In the genomic region with DNA sequence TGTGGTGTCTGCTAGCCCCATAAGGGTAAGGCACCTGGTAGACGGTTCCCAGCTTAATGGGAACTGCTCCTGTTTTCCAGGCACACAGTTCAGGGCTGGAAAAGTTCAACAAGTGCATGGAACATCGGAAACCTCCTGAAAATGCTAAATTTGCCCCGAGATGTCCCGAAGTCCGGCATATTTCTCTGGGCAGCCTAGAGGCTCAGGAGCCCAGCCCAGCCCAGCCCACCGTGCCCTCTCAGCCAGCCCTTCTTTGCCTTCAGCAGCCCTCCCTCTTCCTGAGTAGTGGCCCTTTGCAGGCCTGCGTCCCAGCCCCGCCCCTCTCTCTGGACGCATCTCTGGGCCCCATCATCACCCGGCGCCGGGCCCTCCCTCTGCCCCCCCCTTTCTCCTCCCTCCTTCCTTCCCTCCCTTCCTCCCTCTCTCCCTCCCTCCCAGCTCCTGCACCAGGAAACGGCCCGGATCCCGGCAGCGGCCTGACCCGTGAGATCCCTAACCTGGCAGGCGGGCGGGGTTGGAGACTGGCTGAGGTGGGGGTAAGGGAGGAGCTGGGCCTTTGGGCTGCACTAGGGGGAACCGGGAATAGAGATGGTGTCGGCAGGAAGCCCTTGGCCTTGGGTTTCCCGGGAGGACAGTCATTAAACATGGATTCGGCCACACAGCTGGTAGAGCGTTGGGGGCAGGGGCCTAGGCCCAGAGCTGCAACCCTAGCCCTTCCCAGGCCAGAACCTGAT, we compare ENCODE assay signal across 8 cellular contexts. TPM values are rescaled to one million over a fixed set of nuclear protein-coding genes. Genes with fewer than 3 reads are reported as not detected.
A peak's percentile ranks its signal among the peaks of the same experiment; 100 is the strongest.
DNase-seq lines count a peak whose midpoint lies in the region; ATAC-seq, FAIRE-seq and TF ChIP-seq lines count a peak whose summit lies in the region.

A gene with protein sequence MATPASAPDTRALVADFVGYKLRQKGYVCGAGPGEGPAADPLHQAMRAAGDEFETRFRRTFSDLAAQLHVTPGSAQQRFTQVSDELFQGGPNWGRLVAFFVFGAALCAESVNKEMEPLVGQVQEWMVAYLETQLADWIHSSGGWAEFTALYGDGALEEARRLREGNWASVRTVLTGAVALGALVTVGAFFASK (plus strand): TSS at position 422 of the 734 bp plus-strand sequence. CDS start 935 bp downstream, outside the sequence.

- H3K36me3 ChIP-seq in MG63 (peaks cover 14% of the 10 kb centered on the region), RWPE2 (ENCODE audit: low read depth) (peaks cover 43% of the 10 kb centered on the region), duodenal mucosa (ENCODE audit: control insufficient read depth in 1 of 2, insufficient read depth in 2 of 2, low read length in 2 of 2) (peaks cover 17 to 18% of the 10 kb centered on the region in 2 donors), HepG2 (replicated peaks in 1 of 2; ENCODE audit: control insufficient read depth in 1 of 2, insufficient read depth in 2 of 2, low read length in 2 of 2) (peaks cover 27 to 35% of the 10 kb centered on the region in 2 experiments), stomach smooth muscle (ENCODE audit: control insufficient read depth in 2 of 2, insufficient read depth in 2 of 2, low read length in 2 of 2) (peaks cover 20 to 27% of the 10 kb centered on the region in 2 donors)

- H3K4me2 ChIP-seq in A549 (peak within 1 kb of the TSS; percentile 94), HepG2 (ENCODE audit: low read depth, low read length) (peak within 1 kb of the TSS; percentile 96)

- no TSS peak for BruUV-seq in HepG2 (replicated peaks; lab: Mats Ljungman, UMichigan)

- no peak for TF ChIP-seq CTCF in A549 (IDR thresholded peaks at IDR 0.05)
- no peak for TF ChIP-seq CTCF in RWPE2 (IDR thresholded peaks at IDR 0.05; ENCODE audit: poor library complexity, severe bottlenecking)
- peak; percentile 54 for TF ChIP-seq CTCF in HepG2 (CRISPR knock-in tag; IDR thresholded peaks at IDR 0.05)

- no peak for FAIRE-seq in A549 (lab: Jason Lieb, UNC)
- peak; percentile 83 for FAIRE-seq in HepG2 (lab: Jason Lieb, UNC)

- H2AFZ ChIP-seq in HepG2 (ENCODE audit: low read length) = peak within 1 kb of the TSS; percentile 90

- TF ChIP-seq POLR2A in A549 (IDR thresholded peaks at IDR 0.05; ENCODE audit: low read length) = peak; percentile 71
- TF ChIP-seq POLR2A in GM10847 (IDR thresholded peaks at IDR 0.05; ENCODE audit: extremely low read depth, insufficient read length) = peak; percentile 80
- TF ChIP-seq POLR2A in HepG2 (IDR thresholded peaks at IDR 0.05; ENCODE audit: insufficient read depth in 1 of 2, low read depth in 2 of 2, low read length in 2 of 2) = peak in 1 of 2 experiments; percentile 90; a peak in 2 of 4 replicates

- no peaks in the 10 kb centered on the region for H4K20me1 ChIP-seq in HepG2 (ENCODE audit: insufficient read depth, low read length)

- TF ChIP-seq EP300 in A549 (IDR thresholded peaks at IDR 0.05) = no peak
- peak; percentile 69 to 85 for TF ChIP-seq EP300 in HepG2 (IDR thresholded peaks at IDR 0.05; ENCODE audit: low read depth in 2 of 2, low read length in 2 of 2)
- TF ChIP-seq EP300 in HepG2 (CRISPR knock-in tag; IDR thresholded peaks at IDR 0.05; ENCODE audit: borderline replicate concordance) = peak; percentile 56

- in situ Hi-C loops in HepG2 (cut with HindIII; ENCODE audit: extremely low pct_ligation_motif_present, low pct_unique_long_range_greater_than_20kb) = loop anchor here (25.0 kb wide), 1 partner anchor 831 kb away; the partner anchor contains the start of genes EMC9, FITM1, PSME1 and PSME2

- peak within 1 kb of the TSS; percentile 84 to 97 for H3K9ac ChIP-seq in duodenal mucosa (ENCODE audit: low read depth in 1 of 2, low read length in 2 of 2)
- peak within 1 kb of the TSS; percentile 99 for H3K9ac ChIP-seq in HepG2 (ENCODE audit: insufficient read depth, low read depth, low read length)
- H3K9ac ChIP-seq in stomach smooth muscle (ENCODE audit: low read length in 2 of 2) = peak within 1 kb of the TSS; percentile 94 to 97

- H3K4me1 ChIP-seq in A549 (peaks cover 29% of the 10 kb centered on the region), RWPE2 (ENCODE audit: insufficient read depth, poor library complexity, severe bottlenecking) (peaks cover 16% of the 10 kb centered on the region), duodenal mucosa (ENCODE audit: control insufficient read depth in 1 of 2, insufficient read depth in 2 of 2, low read length in 2 of 2) (peaks cover 38 to 47% of the 10 kb centered on the region in 2 donors), HepG2 (ENCODE audit: insufficient read depth, low read length) (peaks cover 60% of the 10 kb centered on the region), stomach smooth muscle (ENCODE audit: control insufficient read depth, insufficient read depth, low read length) (peaks cover 47% of the 10 kb centered on the region)

- CTCF ChIA-PET in A549 (lab: Yijun Ruan, JAX) (interaction anchor here (0.7 to 3.8 kb wide), 11 partner anchors 11 to 257 kb away, joined by 3 to 21 read pairs (median 4); partner anchors contain the start of genes PABPN1 and SLC22A17), HepG2 (lab: Yijun Ruan, JAX; ENCODE audit: low intra/inter-chr PET ratio, low total read pairs) (interaction anchor here (1.3 kb wide), 1 partner anchor 15 kb away, joined by 4 read pairs; the partner anchor contains the start of gene PABPN1)

- intact Hi-C loops in HepG2 (cut with micrococcal nuclease; ENCODE audit: unreplicated experiment) = loop anchor here (1.0 to 10.0 kb wide), 4 partner anchors 15 to 988 kb away; partner anchors contain the start of genes AJUBA, DCAF11, DHRS1 and NOP9

- POLR2A ChIA-PET in A549 (lab: Yijun Ruan, JAX) = interaction anchor here (0.6 to 4.5 kb wide), 9 partner anchors 10 to 349 kb away, joined by 3 to 64 read pairs (median 6); partner anchors contain the start of genes ACIN1, C14orf119, HAUS4 and HOMEZ
- POLR2A ChIA-PET in HepG2 (lab: Yijun Ruan, JAX) = interaction anchor here (0.6 to 18.7 kb wide), 39 partner anchors 12 to 1530 kb away, joined by 3 to 1053 read pairs (median 4); partner anchors contain the start of genes ACIN1, C14orf119, CBLN3 and CHMP4A

- peaks cover 34% of the 10 kb centered on the region for H3K79me2 ChIP-seq in HepG2 (ENCODE audit: insufficient read depth, low read length)

- TF ChIP-seq RAD21 in A549 (conservative IDR thresholded peaks at IDR 0.05 in 1 of 2, IDR thresholded peaks at IDR 0.05 in 1 of 2) = no peak
- TF ChIP-seq RAD21 in HepG2 (CRISPR knock-in tag; IDR thresholded peaks at IDR 0.05) = no peak

- peak within 1 kb of the TSS; percentile 95 to 96 for H3K27ac ChIP-seq in A549
- H3K27ac ChIP-seq in RWPE2 (ENCODE audit: poor library complexity, severe bottlenecking) = peak within 1 kb of the TSS; percentile 65
- peak within 1 kb of the TSS; percentile 81 for H3K27ac ChIP-seq in duodenal mucosa (ENCODE audit: low read depth, low read length)
- peak within 1 kb of the TSS; percentile 87 for H3K27ac ChIP-seq in HepG2 (ENCODE audit: extremely low read length, insufficient read depth, low read length)
- H3K27ac ChIP-seq in stomach smooth muscle (ENCODE audit: low read length) = peak within 1 kb of the TSS; percentile 88

- ATAC-seq in A549 = peak; percentile 66 to 78
- ATAC-seq in RWPE2 (ENCODE audit: low read depth) = peak; percentile 53
- ATAC-seq in HepG2 = peak; percentile 76

- peak; percentile 66 to 92 for DNase-seq in A549 (ENCODE audit: low read depth in 1 of 2, low spot score in 1 of 2)
- peak; percentile 91 for DNase-seq in MG63
- peak; percentile 94 for DNase-seq in RWPE2 (ENCODE audit: low spot score)
- peak; percentile 98 for DNase-seq in HepG2 (ENCODE audit: low spot score)
- no peak for DNase-seq in activated gamma-delta T cell (lab: John Stamatoyannopoulos, UW)

- H3K27me3 ChIP-seq in MG63 = no peaks in the 10 kb centered on the region
- H3K27me3 ChIP-seq in RWPE2 (ENCODE audit: insufficient read depth, poor library complexity, severe bottlenecking) = no peaks in the 10 kb centered on the region
- H3K27me3 ChIP-seq in duodenal mucosa (ENCODE audit: control insufficient read depth in 1 of 2, insufficient read depth in 2 of 2, low read length in 2 of 2) = no peaks in the 10 kb centered on the region
- no peaks in the 10 kb centered on the region; a peak in 1 of 5 replicates for H3K27me3 ChIP-seq in HepG2 (ENCODE audit: control insufficient read depth in 1 of 2, insufficient read depth in 2 of 2, low read length in 2 of 2)
- H3K27me3 ChIP-seq in stomach smooth muscle (ENCODE audit: control insufficient read depth in 1 of 2, insufficient read depth in 2 of 2, low read length in 2 of 2) = no peaks in the 10 kb centered on the region

- H3K9me3 ChIP-seq in A549 (no peaks in the 10 kb centered on the region), MG63 (no peaks in the 10 kb centered on the region), RWPE2 (ENCODE audit: severe bottlenecking) (no peaks in the 10 kb centered on the region), duodenal mucosa (ENCODE audit: control insufficient read depth in 1 of 2, low read length in 2 of 2) (no peaks in the 10 kb centered on the region), HepG2 (ENCODE audit: low read length) (no peaks in the 10 kb centered on the region), stomach smooth muscle (ENCODE audit: control insufficient read depth in 2 of 2, low read length in 2 of 2) (no peaks in the 10 kb centered on the region)

- peak within 1 kb of the TSS; percentile 74 for H3K4me3 ChIP-seq in A549
- peak within 1 kb of the TSS; percentile 92 for H3K4me3 ChIP-seq in MG63
- H3K4me3 ChIP-seq in RWPE2 (ENCODE audit: severe bottlenecking) = peak within 1 kb of the TSS; percentile 81
- peak within 1 kb of the TSS; percentile 80 to 89 for H3K4me3 ChIP-seq in duodenal mucosa (ENCODE audit: low read depth in 1 of 2, low read length in 2 of 2)
- H3K4me3 ChIP-seq in HepG2 (replicated peaks in 1 of 3; ENCODE audit: insufficient read depth in 1 of 3, low read depth in 2 of 3, low read length in 3 of 3) = peak within 1 kb of the TSS; percentile 95 to 99 (median 96)
- peak within 1 kb of the TSS; percentile 94 to 97 for H3K4me3 ChIP-seq in stomach smooth muscle (ENCODE audit: low read length in 2 of 2)

- 2% methylated on average over 17 of the region's 24 CpGs for WGBS in A549 (ENCODE audit: missing lambda C conversion rate)
- 1% methylated on average over 24 of the region's 24 CpGs for WGBS in HepG2 (ENCODE audit: low lambda C conversion rate)

RNA-seq across cellular contexts. Expression of the gene that starts here (rescaled TPM):
- polyA plus RNA-seq in A549 (2011; rRNA removed) (17.8 and 20.8 TPM in 2 replicates), A549 (2017; fragmentation: RNase III; extraction: RNeasy Plus Mini Kit Qiagen cat#74134 plus additional on column Dnase treatment) (24.7 to 25.4 TPM (median 25.2 TPM) in 3 replicates), HepG2 (2011; rRNA removed) (49.8 and 58.5 TPM in 2 replicates)
- polyA plus RNA-seq in A549 (2012; cell fraction: cytosol; rRNA removed) = 15.4 and 18.6 TPM in 2 replicates
- polyA plus RNA-seq in A549 (2012; cell fraction: nucleus; rRNA removed) = 18.1 and 31.0 TPM in 2 replicates
- 10.5 and 11.0 TPM in 2 replicates for polyA minus RNA-seq in A549 (2011; rRNA and poly(A)+ RNA removed)
- 7.1 and 10.7 TPM in 2 replicates for total RNA-seq in MG63 (2014; rRNA removed; shearing (Covaris generic); ENCODE audit: low replicate concordance)
- 26.6 and 28.1 TPM in 2 replicates for total RNA-seq in HepG2 (2016; rRNA removed; fragmentation: Illumina TruSeq; extraction: Trizol)
- total RNA-seq in HepG2 (2016; cell fraction: cytosol; rRNA removed; fragmentation: Illumina TruSeq; extraction: Trizol; ENCODE audit: low read depth) = 5.8 and 7.1 TPM in 2 replicates
- total RNA-seq in HepG2 (2016; cell fraction: insoluble cytoplasmic fraction; rRNA removed; fragmentation: Illumina TruSeq; extraction: Trizol) = 23.5 and 29.8 TPM in 2 replicates
- 24.4 and 25.0 TPM in 2 replicates for total RNA-seq in HepG2 (2016; cell fraction: membrane; rRNA removed; fragmentation: Illumina TruSeq; extraction: Trizol)
- 38.0 and 39.0 TPM in 2 replicates for total RNA-seq in HepG2 (2016; cell fraction: nucleus; rRNA removed; fragmentation: Illumina TruSeq; extraction: Trizol)
- polyA plus RNA-seq in HepG2 (2011; cell fraction: cytosol; rRNA removed) = 47.5 and 52.5 TPM in 2 replicates
- 125 and 134 TPM in 2 replicates for polyA plus RNA-seq in HepG2 (2011; cell fraction: nucleus; rRNA removed)
- 58.4 and 61.4 TPM in 2 replicates for polyA plus RNA-seq in HepG2 (2012)
- polyA plus RNA-seq in HepG2 (2016; cell fraction: cytosol; fragmentation: Illumina TruSeq; extraction: Trizol; ENCODE audit: low read depth) = 5.0 and 5.6 TPM in 2 replicates
- polyA plus RNA-seq in HepG2 (2016; cell fraction: insoluble cytoplasmic fraction; fragmentation: Illumina TruSeq; extraction: Trizol; ENCODE audit: low read depth) = 24.9 and 26.1 TPM in 2 replicates
- polyA plus RNA-seq in HepG2 (2016; cell fraction: membrane; fragmentation: Illumina TruSeq; extraction: Trizol; ENCODE audit: low read depth) = 16.9 and 17.1 TPM in 2 replicates
- 62.1 and 68.2 TPM in 2 replicates for polyA plus RNA-seq in HepG2 (2016; cell fraction: nucleus; fragmentation: Illumina TruSeq; extraction: Trizol; ENCODE audit: insufficient read depth, low read depth)
- polyA minus RNA-seq in HepG2 (2011; rRNA and poly(A)+ RNA removed; ENCODE audit: low replicate concordance) = 14.9 and 41.6 TPM in 2 replicates
- polyA minus RNA-seq in HepG2 (2011; cell fraction: cytosol; rRNA and poly(A)+ RNA removed) = 15.1 and 17.5 TPM in 2 replicates
- 64.5 and 72.0 TPM in 2 replicates for polyA minus RNA-seq in HepG2 (2011; cell fraction: nucleus; rRNA and poly(A)+ RNA removed)

Comparison
In these comparisons a context has a peak if more than half of its experiments do, and no peak if none do; other contexts are left out.
1. Of the 38 proteins assayed by ChIP-seq in both HepG2 and A549: peak only in HepG2: CHD2, CHD4, CTCF, EP300, ESRRA, FOSL2 and 11 more; only in A549: JUN and MAX; in both: BCL3, KDM5A, MAZ, MYC and PHF8; in neither: 10; mixed calls (peak in some experiments, not most) for 4.